13 cellular contexts compared by ENCODE assay signal in the genomic region with DNA sequence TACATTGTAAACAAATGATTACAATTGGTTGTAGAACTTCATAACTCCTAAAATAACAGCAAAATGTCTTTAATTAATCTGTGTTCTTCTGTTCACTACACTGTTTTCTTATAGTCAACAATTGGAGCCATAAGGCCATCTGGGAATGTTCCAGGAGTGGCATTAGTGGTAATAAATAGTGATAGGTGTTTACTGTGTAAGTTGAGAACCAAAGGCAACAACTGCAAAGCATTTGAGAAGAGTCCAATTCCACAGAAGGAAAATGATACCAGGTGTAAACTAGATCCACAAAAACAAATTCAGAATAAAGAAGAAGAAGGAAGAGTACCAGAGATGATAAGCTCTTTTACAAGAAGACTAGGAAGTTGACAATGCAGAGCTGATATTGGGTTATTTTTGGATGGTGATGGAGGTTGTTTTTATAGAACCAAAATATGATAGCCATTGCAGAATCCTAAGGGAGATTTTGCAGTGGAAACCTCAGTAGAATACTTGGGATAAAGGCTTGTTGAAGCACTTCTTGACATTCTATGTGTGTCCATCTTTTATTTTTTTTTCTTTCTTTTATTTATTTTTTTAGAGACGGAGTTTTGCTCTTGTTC. TPM values are rescaled to one million over a fixed set of nuclear protein-coding genes. Genes with fewer than 3 reads are reported as not detected.
"Had no signal": no experiment of that assay in that cellular context is flagged by ENCODE, and none has a peak within 500 bp of the region (broad histone marks: within the 10 kb centered on the region; RNA-seq: fewer than 3 reads in every experiment).

No MANE protein-coding gene starts in this region.

- DNase-seq: activated CD4-positive, CD25-positive, alpha-beta regulatory T cell treated with anti-CD3 and anti-CD28 coated beads, Interleukin-2, amount 50 U/mL, for 72 hours; activated naive CD8-positive, alpha-beta T cell treated with anti-CD3 and anti-CD28 coated beads, Interleukin-2, amount 10 ng/mL, durations not matched to agents 7 days and 5 days; effector memory CD8-positive, alpha-beta T cell; head of caudate nucleus; immature natural killer cell; ovary; sigmoid colon; stimulated activated CD4-positive, alpha-beta T cell treated with anti-CD3 and anti-CD28 coated beads, Interleukin-1b, Interleukin-23, amount 100 ng/mL, for 48 hours; stomach; T-helper 9 cell; testis had no signal

- H3K4me3 ChIP-seq: lung, ovary, sigmoid colon, stomach, testis had no signal

- ATAC-seq: effector memory CD8-positive, alpha-beta T cell had no signal

- H3K27me3 ChIP-seq: ovary, sigmoid colon, stomach, testis had no signal

- H3K27ac ChIP-seq: testis had no signal

RNA-seq across cellular contexts. Expression of gene ANTXR1, which starts 52.9 kb away (rescaled TPM):
- total RNA-seq: activated T-helper 1 cell treated with anti-CD3 and anti-CD28 coated beads, Interleukin-12 subunit alpha, Interleukin-12 subunit beta, Interleukin-2, Interleukin-4 antibody, amounts not matched to agents 30 ng/mL and 10 ng/mL and 1 ng/mL, durations not matched to agents 14 hours and 24 hours and 36 hours had no signal
